Comparison of ENCODE assay signal across 15 cellular contexts in the genomic region with DNA sequence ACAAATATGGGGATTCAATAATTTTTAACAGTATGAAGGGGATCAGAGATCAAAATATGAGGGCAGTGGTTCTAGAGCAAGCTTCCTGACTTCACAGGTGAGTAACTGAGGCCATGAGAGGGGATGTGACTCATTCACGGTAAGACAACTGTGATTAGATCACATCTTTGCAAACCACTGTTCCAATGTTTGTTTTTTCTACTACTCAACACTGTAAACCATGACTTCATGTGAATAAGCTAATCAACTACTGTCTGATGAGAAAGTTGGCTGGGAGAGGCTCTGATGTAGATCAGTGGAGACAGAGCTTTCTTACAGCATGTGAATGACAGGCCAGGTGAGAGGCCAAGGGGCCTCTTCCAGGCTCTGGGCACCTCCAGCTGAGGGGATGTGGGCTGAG.
A peak's percentile ranks its signal among the peaks of the same experiment; 100 is the strongest.
DNase-seq lines count a peak whose midpoint lies in the region; ATAC-seq lines count a peak whose summit lies in the region.
"Had no signal": no experiment of that assay in that cellular context is flagged by ENCODE, and none has a peak within 500 bp of the region (broad histone marks: within the 10 kb centered on the region; RNA-seq: fewer than 3 reads in every experiment).

No MANE protein-coding gene starts in this region.

- no peak for ATAC-seq in HG03520 (IDR thresholded peaks at IDR 0.05; ENCODE audit: unreplicated experiment)

- DNase-seq in DMS153 (lab: John Stamatoyannopoulos, UW) (peak; percentile 77), DMS153 treated with DMSO at 0.1 percent for 48 hours (lab: John Stamatoyannopoulos, UW; ENCODE audit: unreplicated experiment) (no peak), NCI-H510A (lab: John Stamatoyannopoulos, UW) (peak; percentile 36), epithelial cell of prostate (ENCODE audit: low read depth, low spot score) (peak; percentile 87), renal cortical epithelial cell (ENCODE audit: low read depth) (peak; percentile 96), anterior cingulate cortex (lab: John Stamatoyannopoulos, UW) (no peak), NCI-H1092 (lab: John Stamatoyannopoulos, UW) (no peak)
- DNase-seq: activated gamma-delta T cell treated with Interleukin-2 at 50 U/mL for 16 hours; CD4-positive, alpha-beta memory T cell; central memory CD4-positive, alpha-beta T cell; Kasumi-1 had no signal

- H3K27ac ChIP-seq in epithelial cell of prostate, result peak overlapping the region; percentile 70
- H3K27ac ChIP-seq: 22Rv1, ovary, thyroid gland had no signal

Comparison
In these comparisons a context has a peak if more than half of its experiments do, and no peak if none do; other contexts are left out.
1. DNase-seq: peak in DMS153 (single experiment), NCI-H510A (single experiment), epithelial cell of prostate (single experiment) and renal cortical epithelial cell (single experiment); none in DMS153 treated with DMSO at 0.1 percent for 48 hours (single experiment), anterior cingulate cortex (0 of 58) and NCI-H1092 (single experiment).